In the genomic region with DNA sequence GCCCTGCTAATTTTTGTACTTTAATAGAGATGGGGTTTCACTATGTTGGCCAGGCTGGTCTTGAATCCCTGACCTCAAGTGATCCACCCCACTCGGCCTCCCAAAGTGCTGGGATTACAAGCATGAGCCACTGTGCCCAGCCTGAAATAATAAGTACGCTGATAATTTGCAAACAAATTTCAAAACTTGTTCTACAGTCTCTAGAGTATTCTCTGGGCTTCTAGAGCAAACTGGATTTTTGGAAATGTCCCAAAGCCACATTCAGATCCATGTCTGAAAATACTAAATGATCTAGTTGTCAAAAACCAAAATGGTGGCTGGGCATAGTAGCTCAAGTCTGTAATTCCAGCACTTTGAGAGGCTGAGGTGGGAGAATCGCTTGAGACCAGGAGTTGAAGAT, we compare ENCODE assay signal across 15 cellular contexts. TPM values are rescaled to one million over a fixed set of nuclear protein-coding genes. Genes with fewer than 3 reads are reported as not detected.
A peak's percentile ranks its signal among the peaks of the same experiment; 100 is the strongest.
DNase-seq lines count a peak whose midpoint lies in the region; ATAC-seq and TF ChIP-seq lines count a peak whose summit lies in the region.
"Had no signal": no experiment of that assay in that cellular context is flagged by ENCODE, and none has a peak within 500 bp of the region (broad histone marks: within the 10 kb centered on the region; RNA-seq: fewer than 3 reads in every experiment).

No MANE protein-coding gene starts in this region.

- H3K36me3 Mint-ChIP-seq in activated T-cell treated with anti-CD3 and anti-CD28 coated beads, Interleukin-2, amount 50 U/mL, for 4 hours (ENCODE audit: insufficient read depth) = peaks cover 27% of the 10 kb centered on the region
- H3K36me3 Mint-ChIP-seq in CD4-positive, alpha-beta memory T cell = peaks cover 47 to 60% of the 10 kb centered on the region in 2 donors

- intact Hi-C loops in Right ventricle myocardium superior (cut with DNase I) = no loop called here
- intact Hi-C loops in left ventricle myocardium superior (cut with micrococcal nuclease) = no loop called here
- intact Hi-C loops in CD4-positive, alpha-beta memory T cell (cut with micrococcal nuclease) = no loop called here

- no peaks in the 10 kb centered on the region for H3K9me3 ChIP-seq in CD4-positive, alpha-beta memory T cell (ENCODE audit: control insufficient read depth in 1 of 2, low read length in 2 of 2)
- no peaks in the 10 kb centered on the region for H3K9me3 ChIP-seq in tibial nerve
- H3K9me3 ChIP-seq: Caco-2 had no signal

- peaks cover 16% of the 10 kb centered on the region for H3K36me3 ChIP-seq in CD4-positive, alpha-beta memory T cell (ENCODE audit: insufficient read depth, low read length)
- H3K36me3 ChIP-seq in tibial nerve = peaks cover 0 to 69% (median 7%) of the 10 kb centered on the region in 3 donors

- H3K27me3 Mint-ChIP-seq in activated T-cell treated with anti-CD3 and anti-CD28 coated beads, Interleukin-2, amount 50 U/mL, for 4 hours (ENCODE audit: low read depth) = no peaks in the 10 kb centered on the region
- no peaks in the 10 kb centered on the region for H3K27me3 Mint-ChIP-seq in CD4-positive, alpha-beta memory T cell

- POLR2A ChIA-PET in CD4-positive, alpha-beta memory T cell (lab: Charles Lee; ENCODE audit: partially characterized antibody) = no interaction called here

- H3K4me1 Mint-ChIP-seq in activated T-cell treated with anti-CD3 and anti-CD28 coated beads, Interleukin-2, amount 50 U/mL, for 4 hours (ENCODE audit: low read depth) = no peaks in the 10 kb centered on the region
- H3K4me1 Mint-ChIP-seq in CD4-positive, alpha-beta memory T cell = peaks cover 0 to 6% (median under 1%) of the 10 kb centered on the region in 4 donors

- TF ChIP-seq EP300 in tibial nerve (IDR thresholded peaks at IDR 0.05) = no peak

- 63 to 70% methylated on average over 3 of the region's 3 CpGs for WGBS in tibial nerve, 2 donors

- CTCF ChIA-PET in CD4-positive, alpha-beta memory T cell (lab: Charles Lee; ENCODE audit: partially characterized antibody) = no interaction called here

- no peak overlapping the region for H3K4me3 ChIP-seq in CD4-positive, alpha-beta memory T cell (ENCODE audit: low read length in 2 of 2)
- no peak overlapping the region for H3K4me3 ChIP-seq in tibial nerve
- H3K4me3 ChIP-seq: GM23338 had no signal

- no peaks in the 10 kb centered on the region for H3K9me3 Mint-ChIP-seq in activated T-cell treated with anti-CD3 and anti-CD28 coated beads, Interleukin-2, amount 50 U/mL, for 4 hours
- H3K9me3 Mint-ChIP-seq in CD4-positive, alpha-beta memory T cell = no peaks in the 10 kb centered on the region
- H3K9me3 Mint-ChIP-seq: CD8-positive, alpha-beta T cell had no signal

- TF ChIP-seq CTCF in tibial nerve (IDR thresholded peaks at IDR 0.05) = no peak

- no peak overlapping the region for H3K27ac ChIP-seq in CD4-positive, alpha-beta memory T cell (ENCODE audit: low read depth, low read length)
- no peak overlapping the region for H3K27ac ChIP-seq in tibial nerve

- no peak for TF ChIP-seq POLR2A in tibial nerve (IDR thresholded peaks at IDR 0.05)

- H3K27me3 ChIP-seq in CD4-positive, alpha-beta memory T cell (ENCODE audit: insufficient read depth, low read length) = no peaks in the 10 kb centered on the region
- no peaks in the 10 kb centered on the region for H3K27me3 ChIP-seq in tibial nerve

- DNase-seq in Right ventricle myocardium superior (peak; percentile 46), left ventricle myocardium superior (no peak), fibroblast of gingiva (ENCODE audit: low read depth) (peak; percentile 58), myocyte (ENCODE audit: low read depth) (peak; percentile 9), tibial nerve (ENCODE audit: low spot score in 2 of 2) (no peak)
- no peak for DNase-seq in activated T-cell treated with anti-CD3 and anti-CD28 coated beads, Interleukin-2, amount 50 U/mL, for 4 hours
- DNase-seq in CD4-positive, alpha-beta memory T cell = no peak
- DNase-seq: C1 segment of cervical spinal cord; CD8-positive, alpha-beta T cell; DMS153; DND-41; H9 had no signal

- H3K27ac Mint-ChIP-seq in CD4-positive, alpha-beta memory T cell = no peak overlapping the region
- H3K27ac Mint-ChIP-seq: CD8-positive, alpha-beta T cell; GM23338; H9 had no signal

- ATAC-seq in Right ventricle myocardium superior (ENCODE audit: poor library complexity) = no peak
- ATAC-seq in left ventricle myocardium superior = no peak
- ATAC-seq in activated T-cell treated with anti-CD3 and anti-CD28 coated beads, Interleukin-2, amount 50 U/mL, for 4 hours = no peak
- ATAC-seq: CD8-positive, alpha-beta T cell; GM23338; HCT116 had no signal

- no peaks in the 10 kb centered on the region for H3K4me1 ChIP-seq in CD4-positive, alpha-beta memory T cell (ENCODE audit: insufficient read depth, low read length)
- no peaks in the 10 kb centered on the region for H3K4me1 ChIP-seq in tibial nerve
- H3K4me1 ChIP-seq: Caco-2 had no signal

- no peak overlapping the region for H3K4me3 Mint-ChIP-seq in activated T-cell treated with anti-CD3 and anti-CD28 coated beads, Interleukin-2, amount 50 U/mL, for 4 hours
- H3K4me3 Mint-ChIP-seq in CD4-positive, alpha-beta memory T cell = no peak overlapping the region
- H3K4me3 Mint-ChIP-seq: CD8-positive, alpha-beta T cell; GM23338; H9 had no signal

RNA-seq across cellular contexts. Expression of a gene that starts 39.9 kb away (rescaled TPM):
- 22.2 TPM for total RNA-seq in Right ventricle myocardium superior
- 27.6 TPM for total RNA-seq in left ventricle myocardium superior
- 42.5 and 47.5 TPM in 2 replicates for total RNA-seq in myocyte
- 26.9 TPM for polyA plus RNA-seq in myocyte (2012)
- total RNA-seq in activated T-cell treated with anti-CD3 and anti-CD28 coated beads, Interleukin-2, amount 50 U/mL, for 4 hours = 10 to 100 TPM; 75.9 to 80.0 (median 75.9) TPM
- total RNA-seq in CD4-positive, alpha-beta memory T cell = 10 to 100 TPM; 81.0 to 82.2 TPM
- polyA plus RNA-seq in CD4-positive, alpha-beta memory T cell = 10 to 100 TPM; 29.2 to 35.5 TPM
- total RNA-seq in tibial nerve = 100 to 1,000 TPM in 1 of 4 donors, 10 to 100 TPM in 3; 61.0 to 108 (median 82.0) TPM

RNA-seq across cellular contexts. Expression of a gene that starts 40.8 kb away (rescaled TPM):
- total RNA-seq in Right ventricle myocardium superior = 6.5 TPM
- total RNA-seq in left ventricle myocardium superior = 6.4 TPM
- total RNA-seq in myocyte = 10.6 and 11.2 TPM in 2 replicates
- polyA plus RNA-seq in myocyte (2012) = 5.5 TPM
- 1 to 10 TPM; 6.7 to 9.2 (median 7.6) TPM for total RNA-seq in activated T-cell treated with anti-CD3 and anti-CD28 coated beads, Interleukin-2, amount 50 U/mL, for 4 hours
- 10 to 100 TPM; 25.1 to 25.5 TPM for total RNA-seq in CD4-positive, alpha-beta memory T cell
- 10 to 100 TPM; 20.3 to 24.6 TPM for polyA plus RNA-seq in CD4-positive, alpha-beta memory T cell
- 10 to 100 TPM; 14.4 to 24.0 (median 19.3) TPM for total RNA-seq in tibial nerve

Comparison
In these comparisons a context has a peak if more than half of its experiments do, and no peak if none do; other contexts are left out.
1. DNase-seq: peak in Right ventricle myocardium superior (single experiment), fibroblast of gingiva (single experiment) and myocyte (single experiment); none in left ventricle myocardium superior (single experiment), activated T-cell treated with anti-CD3 and anti-CD28 coated beads, Interleukin-2, amount 50 U/mL, for 4 hours (single experiment), CD4-positive, alpha-beta memory T cell (0 of 5) and tibial nerve (0 of 2).